ENCODE assay signal across 31 cellular contexts in genomic region chr15:33358303-33358702, GRCh38. TPM values are rescaled to one million over a fixed set of nuclear protein-coding genes. Genes with fewer than 3 reads are reported as not detected.
DNase-seq lines count a peak whose midpoint lies in the region; ATAC-seq, FAIRE-seq and TF ChIP-seq lines count a peak whose summit lies in the region.
"Had no signal": no experiment of that assay in that cellular context is flagged by ENCODE, and none has a peak within 500 bp of the region (broad histone marks: within the 10 kb centered on the region; RNA-seq: fewer than 3 reads in every experiment).

No MANE protein-coding gene starts in this region.

- 33% methylated on average over 2 of the region's 2 CpGs for WGBS in mammary epithelial cell (ENCODE audit: low coverage, missing lambda C conversion rate)
- 23 to 44% (median 41%) methylated on average over 2 of the region's 2 CpGs for WGBS in adrenal gland, 4 donors

- no peak overlapping the region for H3K9ac ChIP-seq in mammary epithelial cell (ENCODE audit: insufficient read depth, low read length)
- H3K9ac ChIP-seq: SK-N-SH had no signal

- H3K36me3 ChIP-seq in mammary epithelial cell (ENCODE audit: insufficient read depth, low read length) (no peaks in the 10 kb centered on the region), breast epithelium (no peaks in the 10 kb centered on the region), bronchial epithelial cell (ENCODE audit: control insufficient read depth, insufficient read depth, low read length) (no peaks in the 10 kb centered on the region), adrenal gland (replicated peaks in 1 of 2) (no peaks in the 10 kb centered on the region)
- no peaks in the 10 kb centered on the region for H3K36me3 ChIP-seq in CD4-positive, alpha-beta memory T cell (ENCODE audit: insufficient read depth, low read length)
- H3K36me3 ChIP-seq: ascending aorta, transverse colon had no signal

- H3K4me1 ChIP-seq in mammary epithelial cell (ENCODE audit: insufficient read depth, low read length) (peaks cover 14% of the 10 kb centered on the region), breast epithelium (no peaks in the 10 kb centered on the region), adrenal gland (replicated peaks in 1 of 2) (no peaks in the 10 kb centered on the region)
- no peaks in the 10 kb centered on the region for H3K4me1 ChIP-seq in CD4-positive, alpha-beta memory T cell (ENCODE audit: insufficient read depth, low read length)
- H3K4me1 ChIP-seq: ascending aorta, transverse colon had no signal

- TF ChIP-seq POLR2A in breast epithelium (IDR thresholded peaks at IDR 0.05) (no peak), adrenal gland (IDR thresholded peaks at IDR 0.05) (no peak)

- DNase-seq in mammary epithelial cell: peak; percentile 55
- DNase-seq in breast epithelium (ENCODE audit: low spot score in 2 of 2): no peak
- peak; percentile 25 for DNase-seq in bronchial epithelial cell (ENCODE audit: low read depth)
- peak; percentile 11 for DNase-seq in medulla oblongata (ENCODE audit: extremely low spot score)
- DNase-seq in CD4-positive, alpha-beta memory T cell: no peak
- DNase-seq in adrenal gland: no peak
- DNase-seq: activated CD8-positive, alpha-beta T cell treated with anti-CD3 and anti-CD28 coated beads, Interleukin-2, amount 10 ng/mL, durations not matched to agents 7 days and 5 days; activated naive CD4-positive, alpha-beta T cell treated with anti-CD3 and anti-CD28 coated beads, Interleukin-2, amount 50 U/mL, for 16 hours; activated T-cell treated with anti-CD3 and anti-CD28 coated beads, Interleukin-2, amount 50 U/mL, for 4 hours; Calu3; NCI-H1436; NCI-H2171 treated with DMSO at 0.1 percent for 48 hours; NCI-H69; occipital lobe; PC-9; SK-N-SH; stimulated activated CD4-positive, alpha-beta T cell treated with anti-CD3 and anti-CD28 coated beads, Interleukin-1b, Interleukin-23, amount 100 ng/mL, for 48 hours; T-helper 9 cell; transverse colon had no signal

- no peaks in the 10 kb centered on the region for H3K36me3 Mint-ChIP-seq in CD4-positive, alpha-beta memory T cell

- TF ChIP-seq CTCF in mammary epithelial cell (conservative IDR thresholded peaks at IDR 0.05 in 1 of 2, IDR thresholded peaks at IDR 0.05 in 1 of 2; ENCODE audit: extremely low read depth in 1 of 2, insufficient read depth in 1 of 2, low read depth in 1 of 2, low read length in 2 of 2) (no peak), breast epithelium (IDR thresholded peaks at IDR 0.05) (no peak), bronchial epithelial cell (IDR thresholded peaks at IDR 0.05; ENCODE audit: insufficient read depth, low read length, severe bottlenecking) (no peak), adrenal gland (IDR thresholded peaks at IDR 0.05) (no peak)

- ATAC-seq in SK-N-SH treated with all-trans-retinoic acid at 6 μM for 48 hours (no peak), GM21786 (IDR thresholded peaks at IDR 0.05; ENCODE audit: unreplicated experiment) (no peak)
- ATAC-seq: activated CD8-positive, alpha-beta T cell treated with anti-CD3 and anti-CD28 coated beads, Interleukin-2, amount 10 ng/mL, durations not matched to agents 7 days and 5 days; activated T-cell treated with anti-CD3 and anti-CD28 coated beads, Interleukin-2, amount 50 U/mL, for 4 hours; sciatic nerve had no signal

- no peak overlapping the region for H3K4me3 ChIP-seq in mammary epithelial cell (replicated peaks in 1 of 3; ENCODE audit: insufficient read depth in 1 of 3, low read depth in 2 of 3, low read length in 3 of 3)
- H3K4me3 ChIP-seq in breast epithelium: no peak overlapping the region
- H3K4me3 ChIP-seq in bronchial epithelial cell (ENCODE audit: low read depth, low read length): no peak overlapping the region
- H3K4me3 ChIP-seq in CD4-positive, alpha-beta memory T cell (ENCODE audit: low read length in 2 of 2): no peak overlapping the region
- no peak overlapping the region for H3K4me3 ChIP-seq in adrenal gland
- H3K4me3 ChIP-seq: ascending aorta, coronary artery, PC-9, transverse colon had no signal

- H3K4me3 Mint-ChIP-seq in CD4-positive, alpha-beta memory T cell: no peak overlapping the region
- H3K4me3 Mint-ChIP-seq: activated CD8-positive, alpha-beta T cell treated with anti-CD3 and anti-CD28 coated beads, Interleukin-2, amount 10 ng/mL, durations not matched to agents 7 days and 5 days; activated T-cell treated with anti-CD3 and anti-CD28 coated beads, Interleukin-2, amount 50 U/mL, for 4 hours; stimulated activated naive CD8-positive, alpha-beta T cell treated with anti-CD3 and anti-CD28 coated beads, Interleukin-15, Interleukin-2, amounts not matched to agents 100 ng/mL and 50 ng/mL, for 24 hours had no signal

- H3K27me3 Mint-ChIP-seq in CD4-positive, alpha-beta memory T cell: peaks cover 2 to 6% of the 10 kb centered on the region in 2 donors
- H3K27me3 Mint-ChIP-seq: stimulated activated naive CD8-positive, alpha-beta T cell treated with anti-CD3 and anti-CD28 coated beads, Interleukin-15, Interleukin-2, amounts not matched to agents 100 ng/mL and 50 ng/mL, for 24 hours had no signal

- H3K4me1 Mint-ChIP-seq in CD4-positive, alpha-beta memory T cell: no peaks in the 10 kb centered on the region

- peak overlapping the region; percentile 43 for H3K4me2 ChIP-seq in mammary epithelial cell (ENCODE audit: insufficient read depth, low read depth, low read length)
- H3K4me2 ChIP-seq: PC-9, SK-N-SH had no signal

- H3K27ac ChIP-seq in mammary epithelial cell (ENCODE audit: insufficient read depth, low read depth, low read length) (peak overlapping the region; percentile 9), breast epithelium (no peak overlapping the region), adrenal gland (no peak overlapping the region)
- no peak overlapping the region for H3K27ac ChIP-seq in CD4-positive, alpha-beta memory T cell (ENCODE audit: low read depth, low read length)
- H3K27ac ChIP-seq: 22Rv1, ascending aorta, coronary artery, PC-9, transverse colon had no signal

- no peaks in the 10 kb centered on the region for H3K79me2 ChIP-seq in mammary epithelial cell (ENCODE audit: insufficient read depth, low read length)

- CTCF ChIA-PET in mammary epithelial cell (lab: Charles Lee; ENCODE audit: low non-redundant PET): no interaction called here
- CTCF ChIA-PET in CD4-positive, alpha-beta memory T cell (lab: Charles Lee; ENCODE audit: partially characterized antibody): no interaction called here

- intact Hi-C loops in mammary epithelial cell (cut with micrococcal nuclease): no loop called here
- intact Hi-C loops in breast epithelium (cut with DNase I; ENCODE audit: low total_unique reads): no loop called here
- intact Hi-C loops in CD4-positive, alpha-beta memory T cell (cut with micrococcal nuclease): no loop called here
- intact Hi-C loops in adrenal gland (cut with DNase I): no loop called here

- in situ Hi-C loops in mammary epithelial cell (cut with MboI; ENCODE audit: low sequenced_read_pairs in 2 of 2): no loop called here

- BruUV-seq in mammary epithelial cell (replicated peaks; lab: Mats Ljungman, UMichigan): no TSS peak

- H3K9me3 ChIP-seq in mammary epithelial cell (replicated peaks; ENCODE audit: insufficient read depth, low read length) (no peaks in the 10 kb centered on the region), breast epithelium (no peaks in the 10 kb centered on the region), adrenal gland (replicated peaks in 1 of 3) (no peaks in the 10 kb centered on the region)
- no peaks in the 10 kb centered on the region for H3K9me3 ChIP-seq in CD4-positive, alpha-beta memory T cell (ENCODE audit: control insufficient read depth in 1 of 2, low read length in 2 of 2)
- H3K9me3 ChIP-seq: ascending aorta, SK-N-SH, transverse colon had no signal

- POLR2A ChIA-PET in CD4-positive, alpha-beta memory T cell (lab: Charles Lee; ENCODE audit: partially characterized antibody): no interaction called here

- no peak overlapping the region for H3K27ac Mint-ChIP-seq in CD4-positive, alpha-beta memory T cell
- H3K27ac Mint-ChIP-seq: activated CD8-positive, alpha-beta T cell treated with anti-CD3 and anti-CD28 coated beads, Interleukin-2, amount 10 ng/mL, durations not matched to agents 7 days and 5 days; stimulated activated naive CD8-positive, alpha-beta T cell treated with anti-CD3 and anti-CD28 coated beads, Interleukin-15, Interleukin-2, amounts not matched to agents 100 ng/mL and 50 ng/mL, for 24 hours had no signal

- H2AFZ ChIP-seq in mammary epithelial cell (ENCODE audit: low read depth, low read length): peak overlapping the region; percentile 64
- H2AFZ ChIP-seq: PC-9 had no signal

- dilution Hi-C loops in mammary epithelial cell (cut with HindIII; ENCODE audit: low sequenced_read_pairs): no loop called here

- FAIRE-seq in bronchial epithelial cell (lab: Jason Lieb, UNC): no peak
- FAIRE-seq: endothelial cell of umbilical vein, G401.6, GM19239, H1 had no signal

- H4K20me1 ChIP-seq in mammary epithelial cell (ENCODE audit: insufficient read depth, low read length): no peaks in the 10 kb centered on the region

- peaks cover 0 to 3% (median 0%) of the 10 kb centered on the region in 8 donors for H3K9me3 Mint-ChIP-seq in CD4-positive, alpha-beta memory T cell
- H3K9me3 Mint-ChIP-seq: activated T-cell treated with anti-CD3 and anti-CD28 coated beads, Interleukin-2, amount 50 U/mL, for 4 hours; stimulated activated naive CD8-positive, alpha-beta T cell treated with anti-CD3 and anti-CD28 coated beads, Interleukin-15, Interleukin-2, amounts not matched to agents 100 ng/mL and 50 ng/mL, for 24 hours had no signal

- peaks cover 2% of the 10 kb centered on the region for H3K27me3 ChIP-seq in mammary epithelial cell (ENCODE audit: insufficient read depth, low read length)
- no peaks in the 10 kb centered on the region for H3K27me3 ChIP-seq in breast epithelium
- H3K27me3 ChIP-seq in bronchial epithelial cell (ENCODE audit: control insufficient read depth, insufficient read depth, low read length): no peaks in the 10 kb centered on the region
- no peaks in the 10 kb centered on the region for H3K27me3 ChIP-seq in CD4-positive, alpha-beta memory T cell (ENCODE audit: insufficient read depth, low read length)
- H3K27me3 ChIP-seq in adrenal gland: no peaks in the 10 kb centered on the region
- H3K27me3 ChIP-seq: ascending aorta, transverse colon had no signal

TF ChIP-seq in SK-N-SH treated with all-trans-retinoic acid at 6 μM for 48 hours, 23 proteins besides CTCF, POLR2A, EP300 and RAD21:
- no peak for TF ChIP-seq SNAI2 (CRISPR knock-in tag; IDR thresholded peaks at IDR 0.05)
- no peak for TF ChIP-seq PPARA (CRISPR knock-in tag; IDR thresholded peaks at IDR 0.05; ENCODE audit: borderline replicate concordance)
- no peak for TF ChIP-seq ZNF70 (CRISPR knock-in tag; IDR thresholded peaks at IDR 0.05)
- TF ChIP-seq CSDC2 (CRISPR knock-in tag; IDR thresholded peaks at IDR 0.05): no peak

RNA-seq across cellular contexts. Expression of gene RYR3, which starts 47.5 kb away (rescaled TPM):
- total RNA-seq in mammary epithelial cell: under 1 TPM; under 0.01 to 0.07 TPM
- polyA plus RNA-seq in mammary epithelial cell: 0.27 TPM
- polyA minus RNA-seq in mammary epithelial cell: 0.05 TPM
- total RNA-seq in breast epithelium: 1 to 10 TPM; 1.8 to 4.2 (median 2.6) TPM
- under 0.01 and 0.26 TPM in 2 replicates for total RNA-seq in bronchial epithelial cell
- not detected for total RNA-seq in CD4-positive, alpha-beta memory T cell
- polyA plus RNA-seq in CD4-positive, alpha-beta memory T cell: under 1 TPM in 1 of 2 donors, not detected in 1; 0.11 TPM
- 10 to 100 TPM in 1 of 8 donors, 1 to 10 TPM in 4, under 1 TPM in 3; 0.32 to 60.7 (median 1.5) TPM for total RNA-seq in adrenal gland
- 1 to 10 TPM; 3.3 to 8.6 (median 4.3) TPM for polyA plus RNA-seq in adrenal gland
- total RNA-seq: activated CD8-positive, alpha-beta T cell treated with anti-CD3 and anti-CD28 coated beads, Interleukin-2, amount 10 ng/mL, durations not matched to agents 7 days and 5 days; activated T-cell treated with anti-CD3 and anti-CD28 coated beads, Interleukin-2, amount 50 U/mL, for 4 hours; Calu3; endothelial cell of umbilical vein had no signal
- polyA plus RNA-seq: BJ, endothelial cell of umbilical vein had no signal

Comparison
In these comparisons a context has a peak if more than half of its experiments do, and no peak if none do; other contexts are left out.
1. DNase-seq: peak in mammary epithelial cell (single experiment), bronchial epithelial cell (single experiment) and medulla oblongata (single experiment); none in breast epithelium (0 of 2), CD4-positive, alpha-beta memory T cell (0 of 5) and adrenal gland (0 of 7).